In the genomic region with DNA sequence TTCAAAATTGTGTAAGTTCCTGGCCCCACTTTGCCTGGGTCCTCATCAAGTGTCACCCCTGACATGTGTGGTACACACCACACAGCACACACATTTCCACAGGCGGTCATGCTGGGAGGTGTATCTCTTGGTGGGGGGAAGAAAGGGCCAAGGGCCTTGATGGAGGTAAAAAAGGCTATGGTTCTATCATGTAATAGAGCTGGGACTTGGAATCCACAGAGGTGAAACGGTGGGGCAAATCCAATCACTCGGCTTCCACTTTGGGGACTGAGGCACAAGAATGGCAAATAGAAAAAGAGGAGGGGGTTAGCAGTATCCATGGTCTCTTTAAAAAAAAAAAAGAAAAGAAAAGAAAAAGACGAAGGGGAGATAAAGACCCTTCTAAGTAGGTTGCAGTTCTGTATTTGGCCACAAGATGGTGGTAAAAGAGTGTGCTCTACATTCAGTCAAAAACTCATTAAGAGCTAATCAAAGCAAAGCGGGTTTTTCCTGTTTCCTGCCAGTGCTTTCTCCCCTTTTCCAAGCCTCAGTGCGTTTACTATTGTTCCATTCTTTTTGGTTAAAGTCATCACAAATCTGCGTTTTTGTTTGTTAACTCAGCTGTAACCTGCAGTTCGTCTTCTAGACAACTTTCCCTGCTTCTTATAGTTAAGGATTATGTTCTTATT, we compare ENCODE assay signal across 8 cellular contexts. TPM values are rescaled to one million over a fixed set of nuclear protein-coding genes. Genes with fewer than 3 reads are reported as not detected.
DNase-seq lines count a peak whose midpoint lies in the region; ATAC-seq, FAIRE-seq and TF ChIP-seq lines count a peak whose summit lies in the region.

No MANE protein-coding gene starts in this region.

- H3K79me2 ChIP-seq in ACC112 (ENCODE audit: control insufficient read depth, insufficient read depth, low read length, unreplicated experiment): no peaks in the 10 kb centered on the region

- TF ChIP-seq CTCF in adrenal gland (IDR thresholded peaks at IDR 0.05): peak; percentile 69 to 93 (median 82)

- no peak for TF ChIP-seq POLR2A in adrenal gland (IDR thresholded peaks at IDR 0.05)

- peak; percentile 58 for ATAC-seq in left ventricle myocardium superior
- ATAC-seq in sciatic nerve: peak; percentile 74

- peak; percentile 57 for DNase-seq in NCI-H2107 (lab: John Stamatoyannopoulos, UW)
- peak in 1 of 7 donors; percentile 7 for DNase-seq in adrenal gland
- no peak for DNase-seq in left ventricle myocardium superior
- no peak for DNase-seq in sciatic nerve (ENCODE audit: low spot score)
- DNase-seq in GOT3 (lab: John Stamatoyannopoulos, UW): no peak
- no peak for DNase-seq in cortex of kidney (lab: John Stamatoyannopoulos, UW)

- H3K27ac ChIP-seq in ACC112 (ENCODE audit: low read depth, low read length): no peak overlapping the region
- no peak overlapping the region for H3K27ac ChIP-seq in adrenal gland

- intact Hi-C loops in adrenal gland (cut with DNase I) (loop anchor here in 1 of 2 donors (10.0 kb wide), 1 partner anchor 101 kb away; the partner anchor contains the start of gene CXorf38), left ventricle myocardium superior (cut with micrococcal nuclease) (no loop called here), sciatic nerve (cut with DNase I) (no loop called here)

- FAIRE-seq in G401.6 (lab: Jason Lieb, UNC): peak; percentile 96

- H3K36me3 ChIP-seq in ACC112 (ENCODE audit: insufficient read depth, low read length) (no peaks in the 10 kb centered on the region), adrenal gland (replicated peaks in 1 of 2) (no peaks in the 10 kb centered on the region)

- no peaks in the 10 kb centered on the region for H3K9me3 ChIP-seq in adrenal gland (replicated peaks in 1 of 3)

- 4 to 6% (median 5%) methylated on average over 7 to 8 of the region's 8 CpGs for WGBS in adrenal gland, 4 donors

- H3K4me3 ChIP-seq in ACC112 (ENCODE audit: low read depth, low read length) (peak overlapping the region; percentile 24; the same call in 1 of the 2 replicates), adrenal gland (no peak overlapping the region)

- H3K27me3 ChIP-seq in ACC112 (ENCODE audit: insufficient read depth, low read length) (no peaks in the 10 kb centered on the region), adrenal gland (peaks cover 8% of the 10 kb centered on the region)

- peaks cover 9% of the 10 kb centered on the region for H3K4me1 ChIP-seq in ACC112 (ENCODE audit: control insufficient read depth, insufficient read depth, low read length, unreplicated experiment)
- peaks cover 0 to 4% of the 10 kb centered on the region in 2 donors for H3K4me1 ChIP-seq in adrenal gland (replicated peaks in 1 of 2)

- peak overlapping the region; percentile 89 for H2AFZ ChIP-seq in ACC112 (ENCODE audit: low read length, unreplicated experiment)

RNA-seq across cellular contexts. Expression of gene ATP6AP2, which starts 37.0 kb away (rescaled TPM):
- total RNA-seq in adrenal gland (100 to 1,000 TPM; 109 to 159 (median 140) TPM), left ventricle myocardium superior (42.9 TPM), sciatic nerve (103 TPM)
- 100 to 1,000 TPM in 1 of 3 donors, 10 to 100 TPM in 2; 32.3 to 164 (median 43.1) TPM for polyA plus RNA-seq in adrenal gland
